In genomic region chr9:136972335-136972734, GRCh38 we compare ENCODE assay signal across 36 cellular contexts. TPM values are rescaled to one million over a fixed set of nuclear protein-coding genes. Genes with fewer than 3 reads are reported as not detected.
"Had no signal": no experiment of that assay in that cellular context is flagged by ENCODE, and none has a peak within 500 bp of the region (broad histone marks: within the 10 kb centered on the region; RNA-seq: fewer than 3 reads in every experiment).

No MANE protein-coding gene starts in this region.

- H3K36me3 Mint-ChIP-seq: activated naive CD8-positive, alpha-beta T cell had no signal

- H3K27me3 ChIP-seq: brain microvascular endothelial cell, colonic mucosa had no signal

- H3K36me3 ChIP-seq: brain microvascular endothelial cell, colonic mucosa, esophagus squamous epithelium, gastroesophageal sphincter, WERI-Rb-1 had no signal

- H3K27ac Mint-ChIP-seq: activated B cell treated with CpG ODN at 0.5 μM for 24 hours; activated CD8-positive, alpha-beta T cell treated with anti-CD3 and anti-CD28 coated beads for 36 hours; activated naive CD8-positive, alpha-beta T cell; activated T-helper 17 cell treated with anti-CD3 and anti-CD28 coated beads, Interleukin-2, amount 50 U/mL, for 72 hours; T-helper 17 cell; T-helper 2 cell treated with Interferon-gamma antibody and Interleukin-4, amounts not matched to agents 5 μg/mL and 100 μg/mL, for 36 hours had no signal

- H3K27ac ChIP-seq: brain microvascular endothelial cell, colonic mucosa, epithelial cell of prostate, esophagus squamous epithelium, gastroesophageal sphincter, WERI-Rb-1 had no signal

- H3K4me3 Mint-ChIP-seq: activated B cell treated with CpG ODN at 0.5 μM for 24 hours; activated CD8-positive, alpha-beta T cell treated with anti-CD3 and anti-CD28 coated beads for 36 hours; activated naive CD8-positive, alpha-beta T cell; activated T-cell treated with anti-CD3 and anti-CD28 coated beads, Interleukin-2, amount 50 U/mL, for 4 hours; activated T-helper 17 cell treated with anti-CD3 and anti-CD28 coated beads, Interleukin-2, amount 50 U/mL, for 72 hours; T-helper 17 cell; T-helper 2 cell treated with Interferon-gamma antibody and Interleukin-4, amounts not matched to agents 5 μg/mL and 100 μg/mL, for 36 hours had no signal

- H3K4me1 ChIP-seq: colonic mucosa had no signal

- H3K4me1 Mint-ChIP-seq: activated B cell treated with CpG ODN at 0.5 μM for 24 hours; activated T-helper 17 cell treated with anti-CD3 and anti-CD28 coated beads, Interleukin-2, amount 50 U/mL, for 72 hours had no signal

- H3K9me3 ChIP-seq: colonic mucosa, esophagus squamous epithelium, gastroesophageal sphincter had no signal

- FAIRE-seq: astrocyte, bronchial epithelial cell, endometrium, endothelial cell of umbilical vein had no signal

- H3K9me3 Mint-ChIP-seq: activated B cell treated with CpG ODN at 0.5 μM for 24 hours; activated CD8-positive, alpha-beta T cell treated with anti-CD3 and anti-CD28 coated beads for 36 hours; activated T-cell treated with anti-CD3 and anti-CD28 coated beads, Interleukin-2, amount 50 U/mL, for 4 hours; activated T-helper 17 cell treated with anti-CD3 and anti-CD28 coated beads, Interleukin-2, amount 50 U/mL, for 72 hours; T-helper 2 cell treated with Interferon-gamma antibody and Interleukin-4, amounts not matched to agents 5 μg/mL and 100 μg/mL, for 36 hours had no signal

- DNase-seq: activated B cell treated with CpG ODN at 0.5 μM for 24 hours; activated CD4-positive, alpha-beta T cell treated with anti-CD3 and anti-CD28 coated beads for 48 hours; activated CD4-positive, alpha-beta T cell treated with anti-CD3 and anti-CD28 coated beads, Interleukin-2, amount 50 U/mL, for 1 hour; activated CD4-positive, alpha-beta T cell treated with anti-CD3 and anti-CD28 coated beads, Interleukin-2, amount 50 U/mL, for 48 hours; activated CD8-positive, alpha-beta memory T cell treated with anti-CD3 and anti-CD28 coated beads for 24 hours; activated CD8-positive, alpha-beta T cell treated with anti-CD3 and anti-CD28 coated beads for 36 hours; activated effector memory CD4-positive, alpha-beta T cell treated with Interleukin-2 at 50 U/mL for 16 hours; activated gamma-delta T cell treated with Interleukin-2 at 50 U/mL for 16 hours; activated naive CD4-positive, alpha-beta T cell treated with anti-CD3 and anti-CD28 coated beads, Interleukin-2, amount 50 U/mL, for 16 hours; activated naive CD4-positive, alpha-beta T cell treated with Interleukin-2 at 50 U/mL for 16 hours; activated T-cell treated with anti-CD3 and anti-CD28 coated beads, Interleukin-2, amount 50 U/mL, for 4 hours; amniotic stem cell; anterior cingulate cortex; brain microvascular endothelial cell; cerebellar nuclear complex; colonic mucosa; effector CD8-positive, alpha-beta T cell; esophagus squamous epithelium; foreskin melanocyte; T-helper 1 cell; T-helper 17 cell; T1000 had no signal

- ATAC-seq: activated CD4-positive, CD25-positive, alpha-beta regulatory T cell treated with anti-CD3 and anti-CD28 coated beads, Interleukin-2, amount 50 U/mL, for 24 hours; activated CD8-positive, alpha-beta T cell treated with anti-CD3 and anti-CD28 coated beads for 36 hours; activated T-cell treated with anti-CD3 and anti-CD28 coated beads, Interleukin-2, amount 50 U/mL, for 4 hours; activated T-helper 17 cell treated with anti-CD3 and anti-CD28 coated beads, Interleukin-2, amount 50 U/mL, for 72 hours; gastroesophageal sphincter; T-helper 17 cell had no signal

- H3K4me3 ChIP-seq: colonic mucosa, esophagus squamous epithelium, gastroesophageal sphincter had no signal

RNA-seq across cellular contexts. Expression of gene PTGDS, which starts 5.0 kb away (rescaled TPM):
- total RNA-seq: activated B cell treated with CpG ODN at 0.5 μM for 24 hours; activated CD8-positive, alpha-beta T cell treated with anti-CD3 and anti-CD28 coated beads for 36 hours; endothelial cell of umbilical vein; glomerular endothelial cell had no signal
- polyA plus RNA-seq: endothelial cell of umbilical vein had no signal

RNA-seq across cellular contexts. Expression of gene LCNL1, which starts 10.5 kb away (rescaled TPM):
- total RNA-seq: activated B cell treated with CpG ODN at 0.5 μM for 24 hours; activated CD8-positive, alpha-beta T cell treated with anti-CD3 and anti-CD28 coated beads for 36 hours; activated T-cell treated with anti-CD3 and anti-CD28 coated beads, Interleukin-2, amount 50 U/mL, for 4 hours; bronchial epithelial cell; colonic mucosa; dermis microvascular lymphatic vessel endothelial cell; endothelial cell of umbilical vein; glomerular endothelial cell had no signal
- polyA plus RNA-seq: endothelial cell of umbilical vein had no signal

RNA-seq across cellular contexts. Expression of gene LCN12, which starts 20.3 kb away (rescaled TPM):
- total RNA-seq: astrocyte, bronchial epithelial cell, dermis microvascular lymphatic vessel endothelial cell, esophagus squamous epithelium, gastroesophageal sphincter, glomerular endothelial cell had no signal
- polyA plus RNA-seq: fibroblast of lung had no signal

RNA-seq across cellular contexts. Expression of gene CLIC3, which starts 24.0 kb away (rescaled TPM):
- total RNA-seq: activated B cell treated with CpG ODN at 0.5 μM for 24 hours; activated CD8-positive, alpha-beta T cell treated with anti-CD3 and anti-CD28 coated beads for 36 hours; dermis microvascular lymphatic vessel endothelial cell; endothelial cell of umbilical vein had no signal
